ENCODE assay signal across 18 cellular contexts in genomic region chr13:99722419-99722818, GRCh38.
A peak's percentile ranks its signal among the peaks of the same experiment; 100 is the strongest.
DNase-seq lines count a peak whose midpoint lies in the region; ATAC-seq and TF ChIP-seq lines count a peak whose summit lies in the region.
"Had no signal": no experiment of that assay in that cellular context is flagged by ENCODE, and none has a peak within 500 bp of the region (broad histone marks: within the 10 kb centered on the region; RNA-seq: fewer than 3 reads in every experiment).

No MANE protein-coding gene starts in this region.

- H4K20me1 ChIP-seq in neural cell (ENCODE audit: insufficient read depth): no peaks in the 10 kb centered on the region

- peak overlapping the region; percentile 41 for H3K27ac ChIP-seq in cardiac muscle cell
- H3K27ac ChIP-seq in left ventricle myocardium inferior (replicated peaks): no peak overlapping the region
- H3K27ac ChIP-seq in endodermal cell (ENCODE audit: low read depth, low read length): peak overlapping the region; percentile 87
- H3K27ac ChIP-seq in neural cell (ENCODE audit: low read length): peak overlapping the region; percentile 15
- H3K27ac ChIP-seq in colonic mucosa: no peak overlapping the region
- no peak overlapping the region for H3K27ac ChIP-seq in thyroid gland
- H3K27ac ChIP-seq: 22Rv1 had no signal

- WGBS in endodermal cell (ENCODE audit: insufficient coverage in 1 of 2, insufficient read length in 1 of 2), 2 experiments: 17 to 83% methylated on average over 1 of the region's 2 CpGs
- 94 to 100% methylated on average over 2 of the region's 2 CpGs for WGBS in thyroid gland, 2 donors

- no peaks in the 10 kb centered on the region for H3K27me3 Mint-ChIP-seq in endodermal cell (ENCODE audit: insufficient read depth)

- no peak overlapping the region for H2AFZ ChIP-seq in neural cell (ENCODE audit: low read depth, low read length)

- H3K4me1 ChIP-seq in cardiac muscle cell (ENCODE audit: low read depth): peaks cover 7% of the 10 kb centered on the region
- H3K4me1 ChIP-seq in left ventricle myocardium inferior: peaks cover 3% of the 10 kb centered on the region
- peaks cover 19% of the 10 kb centered on the region for H3K4me1 ChIP-seq in endodermal cell (ENCODE audit: control insufficient read depth, insufficient read depth, low read length)
- H3K4me1 ChIP-seq in colonic mucosa: no peaks in the 10 kb centered on the region
- H3K4me1 ChIP-seq in thyroid gland: no peaks in the 10 kb centered on the region
- H3K4me1 ChIP-seq: HAP-1 had no signal

- H3K36me3 ChIP-seq in cardiac muscle cell (no peaks in the 10 kb centered on the region), left ventricle myocardium inferior (no peaks in the 10 kb centered on the region), endodermal cell (ENCODE audit: control insufficient read depth, insufficient read depth, low read length) (no peaks in the 10 kb centered on the region), neural cell (ENCODE audit: insufficient read depth, low read length) (no peaks in the 10 kb centered on the region), colonic mucosa (no peaks in the 10 kb centered on the region), thyroid gland (no peaks in the 10 kb centered on the region)
- H3K36me3 ChIP-seq: HAP-1 had no signal

- peak overlapping the region; percentile 85 for H3K27ac Mint-ChIP-seq in endodermal cell

- no peaks in the 10 kb centered on the region for H3K79me2 ChIP-seq in neural cell (replicated peaks; ENCODE audit: insufficient read depth, low read length)

- H3K4me3 ChIP-seq in cardiac muscle cell (no peak overlapping the region), left ventricle myocardium inferior (no peak overlapping the region), endodermal cell (ENCODE audit: low read length) (no peak overlapping the region), neural cell (ENCODE audit: low read length) (no peak overlapping the region), colonic mucosa (no peak overlapping the region), thyroid gland (replicated peaks in 1 of 3) (no peak overlapping the region)
- H3K4me3 ChIP-seq: HAP-1 had no signal

- no peaks in the 10 kb centered on the region for H3K9me2 ChIP-seq in neural cell (ENCODE audit: insufficient read depth, low read length)
- H3K9me2 ChIP-seq: SK-N-SH had no signal

- intact Hi-C loops in left ventricle myocardium inferior (cut with micrococcal nuclease): no loop called here
- intact Hi-C loops in colonic mucosa (cut with DNase I): no loop called here
- intact Hi-C loops in thyroid gland (cut with DNase I): no loop called here

- H3K4me1 Mint-ChIP-seq in endodermal cell: peaks cover 54% of the 10 kb centered on the region

- no peak for TF ChIP-seq RAD21 in neural cell (conservative IDR thresholded peaks at IDR 0.05)

- no peaks in the 10 kb centered on the region for H3K9me3 Mint-ChIP-seq in endodermal cell
- H3K9me3 Mint-ChIP-seq: CD14-positive monocyte had no signal

- no peaks in the 10 kb centered on the region for H3F3A ChIP-seq in neural cell (ENCODE audit: insufficient read depth, low read length, poor library complexity, severe bottlenecking)

- H3K27me3 ChIP-seq in cardiac muscle cell (no peaks in the 10 kb centered on the region), left ventricle myocardium inferior (ENCODE audit: low read depth) (no peaks in the 10 kb centered on the region), endodermal cell (ENCODE audit: control insufficient read depth, insufficient read depth, low read length, poor library complexity, severe bottlenecking) (no peaks in the 10 kb centered on the region), neural cell (ENCODE audit: insufficient read depth, low read depth, low read length) (no peaks in the 10 kb centered on the region), colonic mucosa (no peaks in the 10 kb centered on the region), thyroid gland (no peaks in the 10 kb centered on the region)

- no peak for TF ChIP-seq EP300 in neural cell (conservative IDR thresholded peaks at IDR 0.05; ENCODE audit: poor library complexity, severe bottlenecking)

- TF ChIP-seq POLR2A in thyroid gland (IDR thresholded peaks at IDR 0.05): no peak

- H3K9ac ChIP-seq in endodermal cell (ENCODE audit: extremely low read depth, low read length, poor library complexity, severe bottlenecking) (no peak overlapping the region), neural cell (ENCODE audit: low read length) (no peak overlapping the region), colonic mucosa (ENCODE audit: low read depth in 2 of 2, low read length in 2 of 2) (no peak overlapping the region)
- H3K9ac ChIP-seq: SK-N-SH had no signal

- no peak for DNase-seq in cardiac muscle cell (ENCODE audit: low read depth in 1 of 2, low spot score in 1 of 2)
- no peak for DNase-seq in left ventricle myocardium inferior
- no peak for DNase-seq in endodermal cell
- DNase-seq in colonic mucosa: no peak
- DNase-seq in thyroid gland: no peak
- no peak for DNase-seq in NCI-H345 (lab: John Stamatoyannopoulos, UW)
- DNase-seq: DMS79, NCI-H1694, NCI-H510A treated with DMSO at 0.1 percent for 48 hours, PC-3, RPMI8226, SHP77 treated with DMSO at 0.1 percent for 48 hours, SK-N-SH had no signal

- no peaks in the 10 kb centered on the region for H3K9me3 ChIP-seq in cardiac muscle cell (ENCODE audit: low read depth)
- H3K9me3 ChIP-seq in left ventricle myocardium inferior (replicated peaks): no peaks in the 10 kb centered on the region
- H3K9me3 ChIP-seq in endodermal cell (ENCODE audit: control insufficient read depth, low read length): no peaks in the 10 kb centered on the region
- no peaks in the 10 kb centered on the region for H3K9me3 ChIP-seq in neural cell (ENCODE audit: low read length)
- no peaks in the 10 kb centered on the region for H3K9me3 ChIP-seq in colonic mucosa
- H3K9me3 ChIP-seq in thyroid gland: no peaks in the 10 kb centered on the region
- H3K9me3 ChIP-seq: HAP-1, SK-N-SH had no signal

- TF ChIP-seq CTCF in cardiac muscle cell (IDR thresholded peaks at IDR 0.05; ENCODE audit: low read depth, low read length) (no peak), left ventricle myocardium inferior (IDR thresholded peaks at IDR 0.05; ENCODE audit: borderline replicate concordance) (no peak), endodermal cell (conservative IDR thresholded peaks at IDR 0.05) (no peak), neural cell (IDR thresholded peaks at IDR 0.05; ENCODE audit: poor library complexity, severe bottlenecking) (no peak), colonic mucosa (IDR thresholded peaks at IDR 0.05) (no peak), thyroid gland (IDR thresholded peaks at IDR 0.05) (no peak)

- H3K4me3 Mint-ChIP-seq in endodermal cell: no peak overlapping the region
- H3K4me3 Mint-ChIP-seq: CD14-positive monocyte had no signal

- H3K36me3 Mint-ChIP-seq in endodermal cell (ENCODE audit: low read depth): no peaks in the 10 kb centered on the region
- H3K36me3 Mint-ChIP-seq: CD14-positive monocyte had no signal

- no peak overlapping the region for H3K4me2 ChIP-seq in neural cell (ENCODE audit: low read length)
- H3K4me2 ChIP-seq: SK-N-SH had no signal

- ATAC-seq in GM19455 (IDR thresholded peaks at IDR 0.05; ENCODE audit: unreplicated experiment): no peak
- ATAC-seq: PC-3 had no signal

TF ChIP-seq in neural cell, 6 proteins besides CTCF, POLR2A, EP300 and RAD21:
- TF ChIP-seq REST (IDR thresholded peaks at IDR 0.05; ENCODE audit: borderline replicate concordance) (no peak), POLR2AphosphoS5 (IDR thresholded peaks at IDR 0.05) (no peak), TAF1 (IDR thresholded peaks at IDR 0.05; ENCODE audit: low read depth) (no peak)

Comparison
In these comparisons a context has a peak if more than half of its experiments do, and no peak if none do; other contexts are left out.
1. H3K27ac ChIP-seq: peak in cardiac muscle cell (single experiment), endodermal cell (single experiment) and neural cell (single experiment); none in left ventricle myocardium inferior (single experiment), colonic mucosa (single experiment) and thyroid gland (0 of 3).